ENCODE assay signal across 8 cellular contexts in the genomic region with DNA sequence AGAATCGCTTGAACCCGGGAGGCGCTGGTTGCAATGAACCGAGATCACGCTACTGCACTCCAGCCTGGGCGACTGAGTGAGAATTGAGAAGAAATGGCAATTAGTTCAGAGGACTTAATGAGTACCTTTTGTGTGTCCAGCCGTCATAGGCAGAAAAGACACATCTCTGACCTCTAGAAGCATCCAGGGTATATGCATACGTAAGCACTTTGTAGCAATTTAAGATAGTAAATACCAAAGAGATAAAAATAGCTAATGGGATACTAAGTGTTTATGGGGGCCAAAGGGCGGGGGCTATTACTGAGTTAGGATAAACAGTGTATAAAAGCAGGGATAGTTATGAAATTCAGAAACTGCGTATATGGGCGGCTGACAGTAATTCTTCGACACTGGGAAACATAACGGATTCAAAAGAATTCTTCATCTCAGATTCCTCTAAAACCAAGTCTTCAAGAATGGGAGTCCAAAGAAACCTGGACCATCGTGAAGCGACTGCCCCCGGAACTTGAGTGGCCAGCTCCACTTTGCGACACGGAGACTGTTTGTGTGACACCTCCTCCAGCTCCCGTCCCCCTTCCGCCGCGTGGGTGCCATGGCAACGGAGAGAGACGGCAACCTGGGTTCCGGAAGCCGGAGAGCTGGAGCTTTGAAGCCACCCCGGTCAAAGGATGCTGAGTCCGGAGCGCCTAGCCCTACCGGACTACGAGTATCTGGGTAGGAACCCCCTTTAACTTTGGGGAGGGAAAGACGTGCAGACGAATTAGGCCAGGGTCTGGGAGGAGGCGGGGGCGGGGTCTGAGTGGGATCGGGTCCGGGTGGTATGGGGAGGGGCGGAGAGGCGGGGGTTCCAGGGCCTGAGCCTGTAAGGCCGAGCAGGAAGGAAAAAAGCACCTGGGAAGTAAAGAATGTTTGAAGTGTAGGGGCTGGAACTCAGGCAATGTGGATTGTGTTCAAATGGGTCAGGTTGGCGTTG. TPM values are rescaled to one million over a fixed set of nuclear protein-coding genes. Genes with fewer than 3 reads are reported as not detected.
DNase-seq lines count a peak whose midpoint lies in the region; ATAC-seq, FAIRE-seq and TF ChIP-seq lines count a peak whose summit lies in the region.

A gene with protein sequence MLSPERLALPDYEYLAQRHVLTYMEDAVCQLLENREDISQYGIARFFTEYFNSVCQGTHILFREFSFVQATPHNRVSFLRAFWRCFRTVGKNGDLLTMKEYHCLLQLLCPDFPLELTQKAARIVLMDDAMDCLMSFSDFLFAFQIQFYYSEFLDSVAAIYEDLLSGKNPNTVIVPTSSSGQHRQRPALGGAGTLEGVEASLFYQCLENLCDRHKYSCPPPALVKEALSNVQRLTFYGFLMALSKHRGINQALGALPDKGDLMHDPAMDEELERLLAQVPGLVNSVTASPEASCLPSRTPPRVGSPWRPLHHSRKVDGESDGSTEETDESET (plus strand): TSS at position 624 of the 973 bp plus-strand sequence. CDS start 45 bp downstream, at position 669.

- H3K4me1 ChIP-seq in prostate gland (replicated peaks): no peaks in the 10 kb centered on the region

- no peaks in the 10 kb centered on the region for H3K27me3 ChIP-seq in prostate gland (replicated peaks; ENCODE audit: insufficient read depth)

- peak; percentile 98 for DNase-seq in GM12892 (ENCODE audit: insufficient read length)
- DNase-seq in NCI-H1694 treated with DMSO at 0.1 percent for 48 hours (lab: John Stamatoyannopoulos, UW): peak; percentile 60
- DNase-seq in T-helper 2 cell: peak; percentile 76 to 94 (median 88)
- DNase-seq in left ventricle myocardium superior: peak; percentile 94
- DNase-seq in prostate gland (ENCODE audit: low spot score): peak; percentile 83
- DNase-seq in ureter (ENCODE audit: low spot score): peak; percentile 95

- TF ChIP-seq POLR2A in GM12892 (IDR thresholded peaks at IDR 0.05; ENCODE audit: low read depth, low read length) (no peak; the same call in 1 of the 2 replicates), prostate gland (IDR thresholded peaks at IDR 0.05) (no peak)

- H3K36me3 ChIP-seq in prostate gland: no peaks in the 10 kb centered on the region

- intact Hi-C loops in left ventricle myocardium superior (cut with micrococcal nuclease): no loop called here
- intact Hi-C loops in prostate gland (cut with DNase I): no loop called here

- WGBS in prostate gland: 20% methylated on average over 41 of the region's 41 CpGs

- peak; percentile 79 for ATAC-seq in HG02884 (IDR thresholded peaks at IDR 0.05; ENCODE audit: unreplicated experiment)
- peak; percentile 98 for ATAC-seq in left ventricle myocardium superior

- peak in 2 of 4 experiments; percentile 19 to 22 for TF ChIP-seq CTCF in prostate gland (IDR thresholded peaks at IDR 0.05)

- H3K27ac ChIP-seq in angular gyrus (ENCODE audit: low read depth, low read length): peak within 1 kb of the TSS; percentile 55
- peak within 1 kb of the TSS; percentile 22 to 43 for H3K27ac ChIP-seq in prostate gland

- FAIRE-seq in GM12892 (lab: Jason Lieb, UNC): peak; percentile 99

- H3K9me3 ChIP-seq in prostate gland: no peaks in the 10 kb centered on the region

- peak within 1 kb of the TSS; percentile 57 to 63 for H3K4me3 ChIP-seq in prostate gland

RNA-seq across cellular contexts. Expression of the gene that starts here (rescaled TPM):
- polyA plus RNA-seq in GM12892 (2012; ENCODE audit: missing spikeins): 26.3 TPM
- 9.6 TPM for total RNA-seq in left ventricle myocardium superior
- 10 to 100 TPM; 28.5 to 47.0 TPM for total RNA-seq in prostate gland
- 43.0 TPM for total RNA-seq in ureter

Comparison
In these comparisons a context has a peak if more than half of its experiments do, and no peak if none do; other contexts are left out.
1. Peak in every context shown above with its lines: DNase-seq, ATAC-seq, H3K4me3 ChIP-seq and H3K27ac ChIP-seq.